1 cellular context compared by ENCODE assay signal in the genomic region with DNA sequence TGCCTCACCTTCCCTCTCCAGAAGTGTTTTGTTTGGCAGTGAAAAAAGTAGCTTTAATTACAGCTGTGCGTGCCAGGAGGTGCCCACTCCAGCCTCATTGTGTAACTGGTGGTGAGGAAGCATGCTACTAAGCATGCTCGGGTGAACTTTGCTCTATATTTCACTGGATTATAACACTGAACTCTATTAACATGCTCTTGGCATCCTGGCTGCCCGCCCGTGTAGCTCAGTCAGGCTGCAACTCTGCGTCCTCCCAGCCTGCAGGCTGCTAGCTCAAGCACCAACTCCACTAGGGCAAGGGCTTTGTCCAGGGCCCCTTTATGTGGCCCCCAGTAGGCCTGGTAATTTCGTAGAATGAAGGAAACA.
TF ChIP-seq lines count a peak whose summit lies in the region.

No MANE protein-coding gene starts in this region.

TF ChIP-seq in Ishikawa, 13 proteins besides CTCF, POLR2A, EP300 and RAD21 (continued from another document):
- TF ChIP-seq YY1 (IDR thresholded peaks at IDR 0.05; ENCODE audit: low read depth) (no peak), CREB1 (IDR thresholded peaks at IDR 0.05; ENCODE audit: low read depth) (no peak), TCF12 (IDR thresholded peaks at IDR 0.05; ENCODE audit: low read depth) (peak; percentile 49; the same call in 1 of the 2 replicates), TEAD4 (IDR thresholded peaks at IDR 0.05) (peak; percentile 39; the same call in 1 of the 2 replicates), TAF1 (IDR thresholded peaks at IDR 0.05; ENCODE audit: low read depth) (no peak), ZBTB7A (IDR thresholded peaks at IDR 0.05; ENCODE audit: low read depth) (no peak), CEBPB (IDR thresholded peaks at IDR 0.05) (peak; percentile 82)
- TF ChIP-seq, protein P1, sequence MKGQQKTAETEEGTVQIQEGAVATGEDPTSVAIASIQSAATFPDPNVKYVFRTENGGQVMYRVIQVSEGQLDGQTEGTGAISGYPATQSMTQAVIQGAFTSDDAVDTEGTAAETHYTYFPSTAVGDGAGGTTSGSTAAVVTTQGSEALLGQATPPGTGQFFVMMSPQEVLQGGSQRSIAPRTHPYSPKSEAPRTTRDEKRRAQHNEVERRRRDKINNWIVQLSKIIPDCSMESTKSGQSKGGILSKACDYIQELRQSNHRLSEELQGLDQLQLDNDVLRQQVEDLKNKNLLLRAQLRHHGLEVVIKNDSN (IDR thresholded peaks at IDR 0.05), result no peak
- TF ChIP-seq, protein P2, sequence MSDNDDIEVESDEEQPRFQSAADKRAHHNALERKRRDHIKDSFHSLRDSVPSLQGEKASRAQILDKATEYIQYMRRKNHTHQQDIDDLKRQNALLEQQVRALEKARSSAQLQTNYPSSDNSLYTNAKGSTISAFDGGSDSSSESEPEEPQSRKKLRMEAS (IDR thresholded peaks at IDR 0.05), result no peak; the same call in 1 of the 2 replicates
